ENCODE assay signal across 6 cellular contexts in genomic region chr19:1904385-1905070, GRCh38.
DNase-seq lines count a peak whose midpoint lies in the region; ATAC-seq and TF ChIP-seq lines count a peak whose summit lies in the region.

No MANE protein-coding gene starts in this region.

- TF ChIP-seq CTCF in LNCaP clone FGC (IDR thresholded peaks at IDR 0.05; ENCODE audit: control insufficient read depth, extremely low read depth, insufficient read depth) (no peak), retinal pigment epithelial cell (conservative IDR thresholded peaks at IDR 0.05; ENCODE audit: low read depth, low read length) (no peak)

- ATAC-seq in GM18868 (IDR thresholded peaks at IDR 0.05; ENCODE audit: unreplicated experiment): peak; percentile 31

- DNase-seq in LNCaP clone FGC (ENCODE audit: low read depth) (peak; percentile 97), ecto neural progenitor cell (ENCODE audit: low spot score) (peak; percentile 60), retinal pigment epithelial cell (ENCODE audit: low read depth) (peak; percentile 29), NCI-H526 (lab: John Stamatoyannopoulos, UW) (no peak), NCI-H1105 (lab: John Stamatoyannopoulos, UW) (no peak)

- peak overlapping the region; percentile 63 for H3K4me3 ChIP-seq in LNCaP clone FGC (ENCODE audit: low read depth, low read length)
- no peak overlapping the region for H3K4me3 ChIP-seq in retinal pigment epithelial cell (ENCODE audit: low read length)

Comparison
In these comparisons a context has a peak if more than half of its experiments do, and no peak if none do; other contexts are left out.
1. DNase-seq: peak in LNCaP clone FGC (single experiment), ecto neural progenitor cell (single experiment) and retinal pigment epithelial cell (single experiment); none in NCI-H526 (0 of 2) and NCI-H1105 (single experiment).